In genomic region chr7:77152232-77152631, GRCh38 we compare ENCODE assay signal across 11 cellular contexts. TPM values are rescaled to one million over a fixed set of nuclear protein-coding genes. Genes with fewer than 3 reads are reported as not detected.
DNase-seq lines count a peak whose midpoint lies in the region; ATAC-seq and TF ChIP-seq lines count a peak whose summit lies in the region.
"Not testable (repeated sequence)": the region's sequence is repeated elsewhere in the genome, so short reads cannot be mapped to it uniquely, and the experiment has no call there.
"Had no signal": no experiment of that assay in that cellular context is flagged by ENCODE, and none has a peak within 500 bp of the region (broad histone marks: within the 10 kb centered on the region; RNA-seq: fewer than 3 reads in every experiment).

No MANE protein-coding gene starts in this region.

- not testable (repeated sequence) for H4K20me1 ChIP-seq in GM23248 (ENCODE audit: insufficient read depth)

- not testable (repeated sequence) for H3K9me2 ChIP-seq in GM23248 (ENCODE audit: insufficient read depth)

- not testable (repeated sequence) for H2AFZ ChIP-seq in GM23248

- ATAC-seq in left lung (peak; percentile 30), upper lobe of right lung (peak; percentile 35)

- intact Hi-C loops in left lung (cut with DNase I); upper lobe of right lung (cut with DNase I): not testable (repeated sequence)

- H3K79me2 ChIP-seq in GM23248 (ENCODE audit: insufficient read depth) = not testable (repeated sequence)

- H3K27me3 ChIP-seq in GM23248 (replicated peaks; ENCODE audit: insufficient read depth); left lung; upper lobe of right lung: not testable (repeated sequence)

- H3K36me3 ChIP-seq in GM23248 (ENCODE audit: low read depth); left lung; upper lobe of right lung: not testable (repeated sequence)

- H3K9me3 ChIP-seq in GM23248 (ENCODE audit: low read depth); left lung; upper lobe of right lung: not testable (repeated sequence)

- not testable (repeated sequence) for H3K9ac ChIP-seq in GM23248

- DNase-seq in AML-193 (lab: John Stamatoyannopoulos, UW) (peak; percentile 39 to 41), GM23248 (peak; percentile 39), NCI-H226 (peak; percentile 2), SKM-1 treated with dmso at 0.1 percent for 144 hours (lab: John Stamatoyannopoulos, UW; ENCODE audit: unreplicated experiment) (peak; percentile 18), cardiac fibroblast (ENCODE audit: low read depth in 2 of 2) (peak; percentile 60 to 72), fibroblast of peridontal ligament (ENCODE audit: extremely low read depth) (peak; percentile 30)
- DNase-seq in left lung, upper lobe of right lung: not testable (repeated sequence)

- H3K4me3 ChIP-seq in GM23248; cardiac fibroblast (replicated peaks in 1 of 2; ENCODE audit: low read depth in 2 of 2, low read length in 2 of 2); left lung; upper lobe of right lung: not testable (repeated sequence)

- not testable (repeated sequence) for H3F3A ChIP-seq in GM23248 (ENCODE audit: insufficient read depth)

- in situ Hi-C loops in GM23248 (cut with MboI) = not testable (repeated sequence)

- H3K4me2 ChIP-seq in GM23248 (ENCODE audit: unreplicated experiment) = not testable (repeated sequence)

- TF ChIP-seq CTCF in cardiac fibroblast (IDR thresholded peaks at IDR 0.05; ENCODE audit: low read depth, low read length); left lung (IDR thresholded peaks at IDR 0.05); upper lobe of right lung (IDR thresholded peaks at IDR 0.05): not testable (repeated sequence)

- not testable (repeated sequence) for H3K27ac ChIP-seq in GM23248, upper lobe of right lung
- peak overlapping the region in 1 of 2 donors; percentile 51 for H3K27ac ChIP-seq in left lung

- H3K4me1 ChIP-seq in GM23248 (ENCODE audit: insufficient read depth) (peaks cover 10% of the 10 kb centered on the region), left lung (peaks cover 0 to 12% of the 10 kb centered on the region in 2 donors)
- not testable (repeated sequence) for H3K4me1 ChIP-seq in upper lobe of right lung

RNA-seq across cellular contexts. Expression of gene CCDC146, which starts 29.8 kb away (rescaled TPM):
- 0.32 and 0.89 TPM in 2 replicates for total RNA-seq in GM23248 (2014; rRNA removed; shearing (Covaris generic))
- polyA plus RNA-seq in GM23248 (2016; fragmentation: Nextera tagmentation; extraction: Ambion mirVana) = 0.78 and 0.87 TPM in 2 replicates
- total RNA-seq in left lung (10 to 100 TPM in 1 of 2 donors, 1 to 10 TPM in 1; 3.9 to 14.5 TPM), upper lobe of right lung (4.3 TPM)

RNA-seq across cellular contexts. Expression of gene FGL2, which starts 47.4 kb away (rescaled TPM):
- 3.8 and 4.8 TPM in 2 replicates for total RNA-seq in GM23248 (2014; rRNA removed; shearing (Covaris generic))
- polyA plus RNA-seq in GM23248 (2016; fragmentation: Nextera tagmentation; extraction: Ambion mirVana) = 1.3 and 1.6 TPM in 2 replicates
- total RNA-seq in left lung (10 to 100 TPM; 21.0 to 29.1 TPM), upper lobe of right lung (32.1 TPM)
- total RNA-seq: PC-9 had no signal
- polyA plus RNA-seq: K562, SK-N-SH had no signal
